In genomic region chr5:139392678-139393496, GRCh38 we compare ENCODE assay signal across 8 cellular contexts. TPM values are rescaled to one million over a fixed set of nuclear protein-coding genes. Genes with fewer than 3 reads are reported as not detected.
DNase-seq lines count a peak whose midpoint lies in the region; ATAC-seq, FAIRE-seq and TF ChIP-seq lines count a peak whose summit lies in the region.

No MANE protein-coding gene starts in this region.

- peaks cover 0 to 7% of the 10 kb centered on the region in 2 donors for H3K27me3 ChIP-seq in mucosa of rectum (ENCODE audit: control insufficient read depth in 2 of 2, insufficient read depth in 2 of 2, low read length in 2 of 2)

- peak overlapping the region; percentile 92 to 97 for H3K4me3 Mint-ChIP-seq in stimulated activated naive B cell treated with anti-CD40 and anti-IgM and Interleukin-4, amounts not matched to agents 10 μg/mL and 1 μg/mL and 100 μg/mL, for 72 hours

- H3K9me3 Mint-ChIP-seq in stimulated activated naive B cell treated with anti-CD40 and anti-IgM and Interleukin-4, amounts not matched to agents 10 μg/mL and 1 μg/mL and 100 μg/mL, for 72 hours: no peaks in the 10 kb centered on the region

- peak overlapping the region; percentile 97 for H3K27ac Mint-ChIP-seq in stimulated activated naive B cell treated with anti-CD40 and anti-IgM and Interleukin-4, amounts not matched to agents 10 μg/mL and 1 μg/mL and 100 μg/mL, for 72 hours

- FAIRE-seq in GM12892 (lab: Jason Lieb, UNC) (peak; percentile 82), H54 (lab: Jason Lieb, UNC) (no peak)

- ATAC-seq in stimulated activated naive B cell treated with anti-CD40 and anti-IgM and Interleukin-4, amounts not matched to agents 10 μg/mL and 1 μg/mL and 100 μg/mL, for 72 hours (replicated peaks): peak; percentile 69 to 71

- no peaks in the 10 kb centered on the region for H3K27me3 Mint-ChIP-seq in stimulated activated naive B cell treated with anti-CD40 and anti-IgM and Interleukin-4, amounts not matched to agents 10 μg/mL and 1 μg/mL and 100 μg/mL, for 72 hours

- H3K4me1 Mint-ChIP-seq in stimulated activated naive B cell treated with anti-CD40 and anti-IgM and Interleukin-4, amounts not matched to agents 10 μg/mL and 1 μg/mL and 100 μg/mL, for 72 hours: peaks cover 49 to 73% of the 10 kb centered on the region in 2 donors

- no peaks in the 10 kb centered on the region for H3K9me3 ChIP-seq in mucosa of rectum (ENCODE audit: control insufficient read depth in 2 of 2, low read length in 2 of 2)

- DNase-seq in GM12892 (ENCODE audit: insufficient read length): peak; percentile 92
- peak; percentile 19 for DNase-seq in HCEC 1CT
- peak; percentile 29 for DNase-seq in NCI-H146 treated with DMSO at 0.1 percent for 48 hours (lab: John Stamatoyannopoulos, UW; ENCODE audit: unreplicated experiment)
- peak; percentile 73 for DNase-seq in activated CD4-positive, alpha-beta T cell treated with anti-CD3 and anti-CD28 coated beads, Interleukin-2, amount 50 U/mL, for 1 hour
- DNase-seq in effector CD4-positive, alpha-beta T cell: peak; percentile 65
- DNase-seq in stimulated activated naive B cell treated with anti-CD40 and anti-IgM and Interleukin-4, amounts not matched to agents 10 μg/mL and 1 μg/mL and 100 μg/mL, for 72 hours: peak; percentile 85
- no peak for DNase-seq in H54 (ENCODE audit: insufficient read length, low spot score)

- H3K27ac ChIP-seq in mucosa of rectum (ENCODE audit: low read depth in 2 of 2, low read length in 2 of 2): peak overlapping the region; percentile 85 to 90

- peaks cover 46 to 53% of the 10 kb centered on the region in 2 donors for H3K4me1 ChIP-seq in mucosa of rectum (ENCODE audit: control insufficient read depth in 2 of 2, insufficient read depth in 2 of 2, low read length in 2 of 2)

- H3K36me3 ChIP-seq in mucosa of rectum (ENCODE audit: control insufficient read depth in 2 of 2, insufficient read depth in 2 of 2, low read length in 2 of 2): peaks cover 8 to 10% of the 10 kb centered on the region in 2 donors

- H3K4me3 ChIP-seq in mucosa of rectum (ENCODE audit: low read length in 2 of 2): peak overlapping the region; percentile 75 to 76

- H3K9ac ChIP-seq in mucosa of rectum (ENCODE audit: low read depth in 1 of 2, low read length in 2 of 2): peak overlapping the region; percentile 35 to 68

- H3K36me3 Mint-ChIP-seq in stimulated activated naive B cell treated with anti-CD40 and anti-IgM and Interleukin-4, amounts not matched to agents 10 μg/mL and 1 μg/mL and 100 μg/mL, for 72 hours: peaks cover 29 to 49% of the 10 kb centered on the region in 2 donors

- peak; percentile 46; the same call in 1 of the 2 replicates for TF ChIP-seq POLR2A in GM12892 (IDR thresholded peaks at IDR 0.05; ENCODE audit: low read depth, low read length)
- no peak for TF ChIP-seq POLR2A in H54 (IDR thresholded peaks at IDR 0.05; ENCODE audit: low read depth, low read length)

RNA-seq across cellular contexts. Expression of gene PROB1, which starts 2.0 kb away (rescaled TPM):
- 1.7 TPM for polyA plus RNA-seq in GM12892 (2012; ENCODE audit: missing spikeins)

RNA-seq across cellular contexts. Expression of gene MZB1, which starts 3.2 kb away (rescaled TPM):
- polyA plus RNA-seq in GM12892 (2012; ENCODE audit: missing spikeins): 156 TPM

RNA-seq across cellular contexts. Expression of gene SLC23A1, which starts 9.8 kb away (rescaled TPM):
- 3.0 TPM for polyA plus RNA-seq in GM12892 (2012; ENCODE audit: missing spikeins)

RNA-seq across cellular contexts. Expression of gene SPATA24, which starts 11.0 kb away (rescaled TPM):
- 11.5 TPM for polyA plus RNA-seq in GM12892 (2012; ENCODE audit: missing spikeins)

RNA-seq across cellular contexts. Expression of gene DNAJC18, which starts 46.4 kb away (rescaled TPM):
- 14.0 TPM for polyA plus RNA-seq in GM12892 (2012; ENCODE audit: missing spikeins)
